ENCODE assay signal across 16 cellular contexts in the genomic region with DNA sequence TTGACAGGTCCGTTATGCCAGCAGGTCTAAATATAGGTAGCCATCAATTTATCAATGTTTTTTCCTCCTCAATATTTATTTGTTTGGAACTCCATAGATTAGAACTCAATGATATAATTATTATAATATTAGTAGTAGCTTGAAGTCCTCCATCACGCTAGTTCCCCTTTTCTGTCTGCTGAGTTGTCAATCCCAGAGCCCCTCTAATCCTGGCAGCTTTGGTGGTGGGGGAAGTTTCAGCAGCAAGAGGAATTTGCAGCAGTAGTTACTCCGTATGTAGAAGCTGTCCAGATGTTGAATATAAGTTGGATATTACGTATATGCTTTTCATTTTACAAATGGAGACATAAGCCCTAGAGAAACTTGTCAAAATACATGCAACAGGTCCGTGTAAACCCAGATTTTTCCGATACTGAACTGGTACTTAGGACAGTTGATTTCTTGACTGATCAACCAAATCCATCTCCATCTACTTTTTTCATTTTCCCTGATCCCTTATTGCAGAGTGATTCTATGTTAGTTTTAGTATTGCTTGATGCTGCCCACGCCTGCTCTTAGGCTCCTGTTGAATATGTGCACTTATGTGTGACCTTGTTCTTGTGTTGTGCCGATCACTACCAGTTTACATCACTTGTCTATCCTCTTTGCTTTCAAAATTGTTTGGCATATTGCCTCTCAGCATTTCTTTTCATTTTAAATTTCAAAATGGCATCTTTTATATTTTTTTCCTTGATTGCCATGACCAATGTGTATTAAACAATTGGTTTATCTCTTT. TPM values are rescaled to one million over a fixed set of nuclear protein-coding genes. Genes with fewer than 3 reads are reported as not detected.
A peak's percentile ranks its signal among the peaks of the same experiment; 100 is the strongest.
DNase-seq lines count a peak whose midpoint lies in the region; ATAC-seq lines count a peak whose summit lies in the region.
"Had no signal": no experiment of that assay in that cellular context is flagged by ENCODE, and none has a peak within 500 bp of the region (broad histone marks: within the 10 kb centered on the region; RNA-seq: fewer than 3 reads in every experiment).

No MANE protein-coding gene starts in this region.

- H4K20me1 ChIP-seq in Karpas-422 (ENCODE audit: insufficient read depth, low read depth, low read length) = peaks cover 30% of the 10 kb centered on the region

- DNase-seq in activated T-cell treated with anti-CD3 and anti-CD28 coated beads, Interleukin-2, amount 50 U/mL, for 24 hours = no peak
- no peak for DNase-seq in activated T-cell treated with anti-CD3 and anti-CD28 coated beads, Interleukin-2, amount 50 U/mL, for 48 hours
- DNase-seq in Karpas-422 (no peak), middle frontal gyrus (ENCODE audit: extremely low spot score, low spot score) (no peak), cerebellum (ENCODE audit: low spot score) (no peak)
- no peak for DNase-seq in activated naive CD4-positive, alpha-beta T cell treated with anti-CD3 and anti-CD28 coated beads, Interleukin-2, amount 50 U/mL, for 72 hours (ENCODE audit: low spot score in 2 of 2)
- no peak for DNase-seq in stimulated activated effector memory CD8-positive, alpha-beta T cell treated with anti-CD3 and anti-CD28 coated beads, Interleukin-12 subunit alpha, Interleukin-12 subunit beta, amount 100 ng/mL, for 72 hours (ENCODE audit: low spot score in 2 of 2)
- DNase-seq in activated effector memory CD4-positive, alpha-beta T cell treated with Interleukin-2 at 50 U/mL for 16 hours = no peak
- DNase-seq: ACHN; cerebellar nuclear complex; NCI-H1417; NCI-H446 treated with DMSO at 0.1 percent for 48 hours; PC-3; sigmoid colon; stimulated activated naive CD4-positive, alpha-beta T cell treated with Interleukin-2 at 50 U/mL for 16 hours had no signal

- peaks cover 89% of the 10 kb centered on the region for H3K4me1 Mint-ChIP-seq in activated T-cell treated with anti-CD3 and anti-CD28 coated beads, Interleukin-2, amount 50 U/mL, for 24 hours (ENCODE audit: low read depth)
- peaks cover 56% of the 10 kb centered on the region for H3K4me1 Mint-ChIP-seq in stimulated activated effector memory CD8-positive, alpha-beta T cell treated with anti-CD3 and anti-CD28 coated beads, Interleukin-12 subunit alpha, Interleukin-12 subunit beta, amount 100 ng/mL, for 72 hours

- no peak overlapping the region for H3K9ac ChIP-seq in Karpas-422 (ENCODE audit: low read length)

- H3K27me3 Mint-ChIP-seq in activated T-cell treated with anti-CD3 and anti-CD28 coated beads, Interleukin-2, amount 50 U/mL, for 24 hours = no peaks in the 10 kb centered on the region

- H3K9me3 ChIP-seq in Karpas-422 (ENCODE audit: low read length) = no peaks in the 10 kb centered on the region
- H3K9me3 ChIP-seq: gastroesophageal sphincter, sigmoid colon had no signal

- peaks cover 26% of the 10 kb centered on the region for H3K79me2 ChIP-seq in Karpas-422 (ENCODE audit: low read length)

- peaks cover 41% of the 10 kb centered on the region for H3K4me1 ChIP-seq in Karpas-422 (ENCODE audit: low read length)

- no peak overlapping the region for H2AFZ ChIP-seq in Karpas-422 (ENCODE audit: low read length)

- no peaks in the 10 kb centered on the region for H3K27me3 ChIP-seq in Karpas-422 (ENCODE audit: low read length)
- H3K27me3 ChIP-seq: gastroesophageal sphincter, sigmoid colon had no signal

- H3K9me2 ChIP-seq in Karpas-422 (replicated peaks; ENCODE audit: insufficient read depth, low read length) = no peaks in the 10 kb centered on the region

- peak overlapping the region; percentile 31 for H3K4me2 ChIP-seq in Karpas-422 (ENCODE audit: low read depth, low read length, poor library complexity, severe bottlenecking)

- peak overlapping the region; percentile 16 for H3K4me3 Mint-ChIP-seq in activated T-cell treated with anti-CD3 and anti-CD28 coated beads, Interleukin-2, amount 50 U/mL, for 24 hours
- peak overlapping the region; percentile 24 for H3K4me3 Mint-ChIP-seq in stimulated activated effector memory CD8-positive, alpha-beta T cell treated with anti-CD3 and anti-CD28 coated beads, Interleukin-12 subunit alpha, Interleukin-12 subunit beta, amount 100 ng/mL, for 72 hours

- peak overlapping the region; percentile 90 for H3K27ac Mint-ChIP-seq in activated T-cell treated with anti-CD3 and anti-CD28 coated beads, Interleukin-2, amount 50 U/mL, for 24 hours
- H3K27ac Mint-ChIP-seq in activated naive CD4-positive, alpha-beta T cell treated with anti-CD3 and anti-CD28 coated beads, Interleukin-2, amount 50 U/mL, for 72 hours = peak overlapping the region; percentile 18 to 69
- H3K27ac Mint-ChIP-seq in stimulated activated effector memory CD8-positive, alpha-beta T cell treated with anti-CD3 and anti-CD28 coated beads, Interleukin-12 subunit alpha, Interleukin-12 subunit beta, amount 100 ng/mL, for 72 hours = peak overlapping the region; percentile 21

- no peaks in the 10 kb centered on the region for H3K36me3 ChIP-seq in Karpas-422 (ENCODE audit: insufficient read depth, low read length)
- H3K36me3 ChIP-seq: gastroesophageal sphincter, sigmoid colon had no signal

- no peak overlapping the region for H3K4me3 ChIP-seq in Karpas-422 (ENCODE audit: low read length)
- H3K4me3 ChIP-seq: gastroesophageal sphincter, sigmoid colon had no signal

- no peak overlapping the region for H3K27ac ChIP-seq in Karpas-422 (ENCODE audit: low read length)
- H3K27ac ChIP-seq: gastroesophageal sphincter had no signal

- no peak for ATAC-seq in activated naive CD4-positive, alpha-beta T cell treated with anti-CD3 and anti-CD28 coated beads, Interleukin-2, amount 50 U/mL, for 72 hours
- no peak for ATAC-seq in stimulated activated effector memory CD8-positive, alpha-beta T cell treated with anti-CD3 and anti-CD28 coated beads, Interleukin-12 subunit alpha, Interleukin-12 subunit beta, amount 100 ng/mL, for 72 hours
- ATAC-seq: gastroesophageal sphincter, PC-3 had no signal

- no peaks in the 10 kb centered on the region for H3K9me3 Mint-ChIP-seq in activated T-cell treated with anti-CD3 and anti-CD28 coated beads, Interleukin-2, amount 50 U/mL, for 24 hours
- no peaks in the 10 kb centered on the region for H3K9me3 Mint-ChIP-seq in activated naive CD4-positive, alpha-beta T cell treated with anti-CD3 and anti-CD28 coated beads, Interleukin-2, amount 50 U/mL, for 72 hours
- H3K9me3 Mint-ChIP-seq in stimulated activated effector memory CD8-positive, alpha-beta T cell treated with anti-CD3 and anti-CD28 coated beads, Interleukin-12 subunit alpha, Interleukin-12 subunit beta, amount 100 ng/mL, for 72 hours = no peaks in the 10 kb centered on the region

- peaks cover 68% of the 10 kb centered on the region for H3K36me3 Mint-ChIP-seq in activated T-cell treated with anti-CD3 and anti-CD28 coated beads, Interleukin-2, amount 50 U/mL, for 24 hours (ENCODE audit: low read depth)
- H3K36me3 Mint-ChIP-seq in activated naive CD4-positive, alpha-beta T cell treated with anti-CD3 and anti-CD28 coated beads, Interleukin-2, amount 50 U/mL, for 72 hours = peaks cover 0 to 23% of the 10 kb centered on the region in 2 donors
- H3K36me3 Mint-ChIP-seq in stimulated activated effector memory CD8-positive, alpha-beta T cell treated with anti-CD3 and anti-CD28 coated beads, Interleukin-12 subunit alpha, Interleukin-12 subunit beta, amount 100 ng/mL, for 72 hours = peaks cover 82% of the 10 kb centered on the region

RNA-seq across cellular contexts. Expression of gene SMAP2, which starts 28.1 kb away (rescaled TPM):
- total RNA-seq in Karpas-422 (2014; rRNA removed; shearing (Covaris generic); ENCODE audit: low replicate concordance) = 33.6 and 37.5 TPM in 2 replicates
- total RNA-seq in activated naive CD4-positive, alpha-beta T cell treated with anti-CD3 and anti-CD28 coated beads, Interleukin-2, amount 50 U/mL, for 72 hours = 100 to 1,000 TPM; 229 to 299 TPM
- 24.8 TPM for total RNA-seq in cerebellum

RNA-seq across cellular contexts. Expression of gene ZFP69B, which starts 48.7 kb away (rescaled TPM):
- total RNA-seq in Karpas-422 (2014; rRNA removed; shearing (Covaris generic); ENCODE audit: low replicate concordance) = 11.1 and 12.9 TPM in 2 replicates
- total RNA-seq in activated naive CD4-positive, alpha-beta T cell treated with anti-CD3 and anti-CD28 coated beads, Interleukin-2, amount 50 U/mL, for 72 hours = 1 to 10 TPM; 1.6 to 6.9 TPM
- total RNA-seq in cerebellum = 16.3 TPM

Comparison
In these comparisons a context has a peak if more than half of its experiments do, and no peak if none do; other contexts are left out.
1. H3K27ac Mint-ChIP-seq: peak in every context shown above with its lines; median percentile 90 in activated T-cell treated with anti-CD3 and anti-CD28 coated beads, Interleukin-2, amount 50 U/mL, for 24 hours; 44 in activated naive CD4-positive, alpha-beta T cell treated with anti-CD3 and anti-CD28 coated beads, Interleukin-2, amount 50 U/mL, for 72 hours; 21 in stimulated activated effector memory CD8-positive, alpha-beta T cell treated with anti-CD3 and anti-CD28 coated beads, Interleukin-12 subunit alpha, Interleukin-12 subunit beta, amount 100 ng/mL, for 72 hours.